In genomic region chr19:42313096-42313839, GRCh38 we compare ENCODE assay signal across 8 cellular contexts.
A peak's percentile ranks its signal among the peaks of the same experiment; 100 is the strongest.
DNase-seq lines count a peak whose midpoint lies in the region; ATAC-seq and TF ChIP-seq lines count a peak whose summit lies in the region.

Gene TMEM145, plus strand, starts transcription at chr19:42313309. Its CDS starts 68 bp downstream, at chr19:42313377.

- no peak within 1 kb of the TSS for H3K27ac ChIP-seq in coronary artery

- no peaks in the 10 kb centered on the region for H3K36me3 Mint-ChIP-seq in stimulated activated naive B cell treated with anti-CD40 and anti-IgM and Interleukin-4, amounts not matched to agents 10 μg/mL and 1 μg/mL and 100 μg/mL, for 72 hours

- no peaks in the 10 kb centered on the region for H3K9me3 Mint-ChIP-seq in stimulated activated naive B cell treated with anti-CD40 and anti-IgM and Interleukin-4, amounts not matched to agents 10 μg/mL and 1 μg/mL and 100 μg/mL, for 72 hours

- H3K4me1 Mint-ChIP-seq in stimulated activated naive B cell treated with anti-CD40 and anti-IgM and Interleukin-4, amounts not matched to agents 10 μg/mL and 1 μg/mL and 100 μg/mL, for 72 hours = peaks cover 13 to 32% of the 10 kb centered on the region in 2 donors

- H3K4me3 Mint-ChIP-seq in stimulated activated naive B cell treated with anti-CD40 and anti-IgM and Interleukin-4, amounts not matched to agents 10 μg/mL and 1 μg/mL and 100 μg/mL, for 72 hours = peak within 1 kb of the TSS; percentile 81 to 83

- peaks cover 45 to 64% of the 10 kb centered on the region in 2 donors for H3K27me3 Mint-ChIP-seq in stimulated activated naive B cell treated with anti-CD40 and anti-IgM and Interleukin-4, amounts not matched to agents 10 μg/mL and 1 μg/mL and 100 μg/mL, for 72 hours

- peak; percentile 69 to 73 for ATAC-seq in stimulated activated naive B cell treated with anti-CD40 and anti-IgM and Interleukin-4, amounts not matched to agents 10 μg/mL and 1 μg/mL and 100 μg/mL, for 72 hours (replicated peaks)

- peak within 1 kb of the TSS; percentile 74 for H3K27ac Mint-ChIP-seq in stimulated activated naive B cell treated with anti-CD40 and anti-IgM and Interleukin-4, amounts not matched to agents 10 μg/mL and 1 μg/mL and 100 μg/mL, for 72 hours

- peak within 1 kb of the TSS; percentile 54 for H3K4me3 ChIP-seq in LNCaP clone FGC (ENCODE audit: low read depth, low read length)
- H3K4me3 ChIP-seq in coronary artery = peak within 1 kb of the TSS; percentile 58

- peak; percentile 17; the same call in 1 of the 2 replicates for TF ChIP-seq CTCF in LNCaP clone FGC (IDR thresholded peaks at IDR 0.05; ENCODE audit: control insufficient read depth, extremely low read depth, insufficient read depth)
- TF ChIP-seq CTCF in coronary artery (IDR thresholded peaks at IDR 0.05) = no peak

- peak; percentile 66 to 76 (median 72) for DNase-seq in NCI-H1417 (lab: John Stamatoyannopoulos, UW)
- DNase-seq in NCI-H1417 treated with DMSO at 0.1 percent for 48 hours (lab: John Stamatoyannopoulos, UW) = no peak
- no peak for DNase-seq in LNCaP clone FGC (ENCODE audit: low read depth)
- DNase-seq in SW480 (ENCODE audit: low spot score) = peak; percentile 55
- no peak for DNase-seq in coronary artery (ENCODE audit: low spot score)
- peak; percentile 89 for DNase-seq in left kidney (ENCODE audit: low read depth, low spot score)
- no peak for DNase-seq in stimulated activated naive B cell treated with anti-CD40 and anti-IgM and Interleukin-4, amounts not matched to agents 10 μg/mL and 1 μg/mL and 100 μg/mL, for 72 hours
- no peak for DNase-seq in UCSD-AML1 (lab: John Stamatoyannopoulos, UW; ENCODE audit: unreplicated experiment)

Comparison
In these comparisons a context has a peak if more than half of its experiments do, and no peak if none do; other contexts are left out.
1. DNase-seq: peak in NCI-H1417 (3 of 3), SW480 (single experiment) and left kidney (single experiment); none in NCI-H1417 treated with DMSO at 0.1 percent for 48 hours (single experiment), LNCaP clone FGC (single experiment), coronary artery (single experiment), stimulated activated naive B cell treated with anti-CD40 and anti-IgM and Interleukin-4, amounts not matched to agents 10 μg/mL and 1 μg/mL and 100 μg/mL, for 72 hours (single experiment) and UCSD-AML1 (single experiment).